In the genomic region with DNA sequence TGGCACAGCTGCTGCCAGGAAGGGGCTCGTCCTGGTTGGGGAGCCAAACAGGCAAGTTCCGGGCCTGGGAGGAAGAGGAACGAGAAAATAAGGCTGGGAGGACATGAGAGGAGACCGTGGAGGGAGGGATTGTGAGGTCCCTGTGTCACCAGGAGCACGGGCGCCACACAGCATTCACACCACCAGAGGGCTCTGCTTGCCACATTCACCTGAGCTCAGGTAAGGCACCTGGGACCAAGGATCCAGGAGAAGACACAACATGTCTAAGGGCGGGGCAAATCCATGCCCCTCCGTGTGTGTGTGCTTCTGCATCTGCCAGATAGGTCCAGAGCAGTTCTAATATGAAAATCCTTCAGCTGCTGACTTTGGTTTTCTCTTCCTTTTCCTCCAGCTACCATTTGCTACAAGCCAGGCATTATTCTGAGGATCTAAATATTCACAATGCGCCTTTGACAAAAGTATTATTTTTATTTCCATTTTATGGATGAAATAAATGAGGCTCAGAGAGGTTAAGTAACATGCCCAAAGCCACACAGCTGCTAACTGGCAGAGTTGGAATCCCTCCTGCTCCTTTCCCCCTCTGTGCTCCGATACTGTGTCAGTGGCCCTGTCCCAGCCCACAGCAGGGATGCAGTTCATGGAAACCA, we compare ENCODE assay signal across 1 cellular context.
TF ChIP-seq lines count a peak whose summit lies in the region.

No MANE protein-coding gene starts in this region.

TF ChIP-seq in GM23338, 12 proteins besides CTCF, POLR2A, EP300 and RAD21 (continued from another document):
- TF ChIP-seq, protein P1, sequence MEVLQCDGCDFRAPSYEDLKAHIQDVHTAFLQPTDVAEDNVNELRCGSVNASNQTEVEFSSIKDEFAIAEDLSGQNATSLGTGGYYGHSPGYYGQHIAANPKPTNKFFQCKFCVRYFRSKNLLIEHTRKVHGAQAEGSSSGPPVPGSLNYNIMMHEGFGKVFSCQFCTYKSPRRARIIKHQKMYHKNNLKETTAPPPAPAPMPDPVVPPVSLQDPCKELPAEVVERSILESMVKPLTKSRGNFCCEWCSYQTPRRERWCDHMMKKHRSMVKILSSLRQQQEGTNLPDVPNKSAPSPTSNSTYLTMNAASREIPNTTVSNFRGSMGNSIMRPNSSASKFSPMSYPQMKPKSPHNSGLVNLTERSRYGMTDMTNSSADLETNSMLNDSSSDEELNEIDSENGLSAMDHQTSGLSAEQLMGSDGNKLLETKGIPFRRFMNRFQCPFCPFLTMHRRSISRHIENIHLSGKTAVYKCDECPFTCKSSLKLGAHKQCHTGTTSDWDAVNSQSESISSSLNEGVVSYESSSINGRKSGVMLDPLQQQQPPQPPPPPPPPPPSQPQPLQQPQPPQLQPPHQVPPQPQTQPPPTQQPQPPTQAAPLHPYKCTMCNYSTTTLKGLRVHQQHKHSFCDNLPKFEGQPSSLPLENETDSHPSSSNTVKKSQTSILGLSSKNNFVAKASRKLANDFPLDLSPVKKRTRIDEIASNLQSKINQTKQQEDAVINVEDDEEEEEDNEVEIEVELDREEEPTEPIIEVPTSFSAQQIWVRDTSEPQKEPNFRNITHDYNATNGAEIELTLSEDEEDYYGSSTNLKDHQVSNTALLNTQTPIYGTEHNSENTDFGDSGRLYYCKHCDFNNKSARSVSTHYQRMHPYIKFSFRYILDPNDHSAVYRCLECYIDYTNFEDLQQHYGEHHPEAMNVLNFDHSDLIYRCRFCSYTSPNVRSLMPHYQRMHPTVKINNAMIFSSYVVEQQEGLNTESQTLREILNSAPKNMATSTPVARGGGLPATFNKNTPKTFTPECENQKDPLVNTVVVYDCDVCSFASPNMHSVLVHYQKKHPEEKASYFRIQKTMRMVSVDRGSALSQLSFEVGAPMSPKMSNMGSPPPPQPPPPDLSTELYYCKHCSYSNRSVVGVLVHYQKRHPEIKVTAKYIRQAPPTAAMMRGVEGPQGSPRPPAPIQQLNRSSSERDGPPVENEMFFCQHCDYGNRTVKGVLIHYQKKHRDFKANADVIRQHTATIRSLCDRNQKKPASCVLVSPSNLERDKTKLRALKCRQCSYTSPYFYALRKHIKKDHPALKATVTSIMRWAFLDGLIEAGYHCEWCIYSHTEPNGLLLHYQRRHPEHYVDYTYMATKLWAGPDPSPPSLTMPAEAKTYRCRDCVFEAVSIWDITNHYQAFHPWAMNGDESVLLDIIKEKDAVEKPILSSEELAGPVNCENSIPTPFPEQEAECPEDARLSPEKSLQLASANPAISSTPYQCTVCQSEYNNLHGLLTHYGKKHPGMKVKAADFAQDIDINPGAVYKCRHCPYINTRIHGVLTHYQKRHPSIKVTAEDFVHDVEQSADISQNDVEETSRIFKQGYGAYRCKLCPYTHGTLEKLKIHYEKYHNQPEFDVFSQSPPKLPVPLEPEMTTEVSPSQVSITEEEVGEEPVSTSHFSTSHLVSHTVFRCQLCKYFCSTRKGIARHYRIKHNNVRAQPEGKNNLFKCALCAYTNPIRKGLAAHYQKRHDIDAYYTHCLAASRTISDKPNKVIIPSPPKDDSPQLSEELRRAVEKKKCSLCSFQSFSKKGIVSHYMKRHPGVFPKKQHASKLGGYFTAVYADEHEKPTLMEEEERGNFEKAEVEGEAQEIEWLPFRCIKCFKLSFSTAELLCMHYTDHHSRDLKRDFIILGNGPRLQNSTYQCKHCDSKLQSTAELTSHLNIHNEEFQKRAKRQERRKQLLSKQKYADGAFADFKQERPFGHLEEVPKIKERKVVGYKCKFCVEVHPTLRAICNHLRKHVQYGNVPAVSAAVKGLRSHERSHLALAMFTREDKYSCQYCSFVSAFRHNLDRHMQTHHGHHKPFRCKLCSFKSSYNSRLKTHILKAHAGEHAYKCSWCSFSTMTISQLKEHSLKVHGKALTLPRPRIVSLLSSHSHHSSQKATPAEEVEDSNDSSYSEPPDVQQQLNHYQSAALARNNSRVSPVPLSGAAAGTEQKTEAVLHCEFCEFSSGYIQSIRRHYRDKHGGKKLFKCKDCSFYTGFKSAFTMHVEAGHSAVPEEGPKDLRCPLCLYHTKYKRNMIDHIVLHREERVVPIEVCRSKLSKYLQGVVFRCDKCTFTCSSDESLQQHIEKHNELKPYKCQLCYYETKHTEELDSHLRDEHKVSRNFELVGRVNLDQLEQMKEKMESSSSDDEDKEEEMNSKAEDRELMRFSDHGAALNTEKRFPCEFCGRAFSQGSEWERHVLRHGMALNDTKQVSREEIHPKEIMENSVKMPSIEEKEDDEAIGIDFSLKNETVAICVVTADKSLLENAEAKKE (CRISPR knock-in tag; IDR thresholded peaks at IDR 0.05), result no peak
- TF ChIP-seq ZNF114 (CRISPR knock-in tag; IDR thresholded peaks at IDR 0.05) (no peak), CREB1 (CRISPR knock-in tag; IDR thresholded peaks at IDR 0.05; ENCODE audit: low read depth) (no peak), ZNF331 (CRISPR knock-in tag; IDR thresholded peaks at IDR 0.05; ENCODE audit: low read depth) (no peak), EZH2 (IDR thresholded peaks at IDR 0.05; ENCODE audit: low read depth, unreplicated experiment) (no peak)
